ENCODE assay signal across 8 cellular contexts in genomic region chr5:57650360-57651069, GRCh38.
DNase-seq lines count a peak whose midpoint lies in the region; ATAC-seq and TF ChIP-seq lines count a peak whose summit lies in the region.

No MANE protein-coding gene starts in this region.

- DNase-seq in COR-L47 (lab: John Stamatoyannopoulos, UW): peak; percentile 45
- DNase-seq in NCI-H526 treated with DMSO at 0.1 percent for 48 hours (lab: John Stamatoyannopoulos, UW): peak; percentile 1
- DNase-seq in MCF 10A (ENCODE audit: unreplicated experiment): peak; percentile 77
- DNase-seq in left lung: no peak
- DNase-seq in occipital lobe (lab: John Stamatoyannopoulos, UW): no peak
- no peak for DNase-seq in effector memory CD4-positive, alpha-beta T cell

- no peaks in the 10 kb centered on the region for H3K4me1 Mint-ChIP-seq in MCF 10A (ENCODE audit: insufficient read depth, unreplicated experiment)

- TF ChIP-seq CTCF in MCF 10A (IDR thresholded peaks at IDR 0.05; ENCODE audit: unreplicated experiment): peak; percentile 75
- peak; percentile 53 to 56 for TF ChIP-seq CTCF in left lung (IDR thresholded peaks at IDR 0.05)

- H3K4me1 ChIP-seq in left lung: no peaks in the 10 kb centered on the region
- no peaks in the 10 kb centered on the region for H3K4me1 ChIP-seq in effector memory CD4-positive, alpha-beta T cell (ENCODE audit: control insufficient read depth, insufficient read depth, low read length, poor library complexity, severe bottlenecking)

- intact Hi-C loops in MCF 10A (cut with micrococcal nuclease) (loop anchor here (1.0 to 10.0 kb wide), 6 partner anchors 107 to 812 kb away; no protein-coding TSS in a partner anchor), left lung (cut with DNase I) (no loop called here)

- ATAC-seq in GM18870 (IDR thresholded peaks at IDR 0.05; ENCODE audit: unreplicated experiment): peak; percentile 94
- peak; percentile 97 for ATAC-seq in HG03025 (IDR thresholded peaks at IDR 0.05; ENCODE audit: low FRiP score, unreplicated experiment)
- peak; percentile 96 for ATAC-seq in left lung

- no peak overlapping the region for H3K4me3 ChIP-seq in left lung
- H3K4me3 ChIP-seq in effector memory CD4-positive, alpha-beta T cell (ENCODE audit: insufficient read depth, low read depth, low read length, poor library complexity, severe bottlenecking): no peak overlapping the region

- no peaks in the 10 kb centered on the region for H3K27me3 Mint-ChIP-seq in MCF 10A (ENCODE audit: insufficient read depth, unreplicated experiment)

- no peaks in the 10 kb centered on the region for H3K36me3 ChIP-seq in left lung
- H3K36me3 ChIP-seq in effector memory CD4-positive, alpha-beta T cell (ENCODE audit: control insufficient read depth, insufficient read depth, low read length): no peaks in the 10 kb centered on the region

- no peak overlapping the region for H3K27ac Mint-ChIP-seq in MCF 10A (ENCODE audit: low read depth, unreplicated experiment)

- CTCF ChIA-PET in MCF 10A (lab: Yijun Ruan, JAX): interaction anchor here (0.5 to 4.9 kb wide), 91 partner anchors 8 to 1354 kb away, joined by 3 to 68 read pairs (median 4); partner anchors contain the start of gene PLK2

- H3K4me3 Mint-ChIP-seq in MCF 10A (ENCODE audit: unreplicated experiment): no peak overlapping the region

- no TSS peak for BruUV-seq in MCF 10A (replicated peaks; lab: Mats Ljungman, UMichigan)

- H3K9me3 Mint-ChIP-seq in MCF 10A (ENCODE audit: unreplicated experiment): no peaks in the 10 kb centered on the region

- no peaks in the 10 kb centered on the region for H3K36me3 Mint-ChIP-seq in MCF 10A (ENCODE audit: insufficient read depth, unreplicated experiment)

- POLR2A ChIA-PET in MCF 10A (lab: Yijun Ruan, JAX): interaction anchor here (0.6 to 2.2 kb wide), 9 partner anchors 32 to 810 kb away, joined by 3 to 15 read pairs (median 4); partner anchors contain the start of gene PLK2

- no peak overlapping the region for H3K27ac ChIP-seq in left lung
- H3K27ac ChIP-seq in effector memory CD4-positive, alpha-beta T cell (ENCODE audit: insufficient read depth, low read length, poor library complexity, severe bottlenecking): no peak overlapping the region

- H3K27me3 ChIP-seq in left lung: no peaks in the 10 kb centered on the region
- H3K27me3 ChIP-seq in effector memory CD4-positive, alpha-beta T cell (replicated peaks; ENCODE audit: control insufficient read depth, insufficient read depth, low read length, poor library complexity, severe bottlenecking): no peaks in the 10 kb centered on the region

- H3K9me3 ChIP-seq in left lung: no peaks in the 10 kb centered on the region
- H3K9me3 ChIP-seq in effector memory CD4-positive, alpha-beta T cell (ENCODE audit: control insufficient read depth, low read length): no peaks in the 10 kb centered on the region

Comparison
In these comparisons a context has a peak if more than half of its experiments do, and no peak if none do; other contexts are left out.
1. DNase-seq: peak in COR-L47 (single experiment), NCI-H526 treated with DMSO at 0.1 percent for 48 hours (single experiment) and MCF 10A (single experiment); none in left lung (0 of 2), occipital lobe (single experiment) and effector memory CD4-positive, alpha-beta T cell (0 of 3).
2. Peak in every context shown above with its lines, with median percentiles within 50 percentile points of each other: ATAC-seq.